18 cellular contexts compared by ENCODE assay signal in the genomic region with DNA sequence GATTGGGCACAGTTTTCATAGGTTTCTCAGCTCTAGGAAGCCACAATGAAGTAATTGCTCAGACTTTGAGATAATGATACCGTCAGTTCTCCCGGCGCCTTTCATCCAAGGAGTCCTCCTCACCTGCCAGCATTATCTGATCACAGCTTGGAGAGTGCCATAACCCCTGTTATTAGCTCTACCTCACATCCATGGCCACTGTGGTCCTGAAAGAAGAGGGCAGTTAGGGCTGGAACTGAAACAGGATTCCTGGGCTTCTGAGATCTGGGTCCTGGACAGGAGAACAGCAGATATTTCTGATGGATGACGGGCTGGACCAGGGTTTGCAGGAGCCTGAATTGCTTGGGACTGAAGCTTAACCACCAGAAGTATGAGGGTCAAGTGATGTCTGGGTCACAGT.
"Had no signal": no experiment of that assay in that cellular context is flagged by ENCODE, and none has a peak within 500 bp of the region (broad histone marks: within the 10 kb centered on the region; RNA-seq: fewer than 3 reads in every experiment).

No MANE protein-coding gene starts in this region.

- DNase-seq: activated CD4-positive, alpha-beta T cell treated with anti-CD3 and anti-CD28 coated beads for 1 hour; activated CD4-positive, alpha-beta T cell treated with anti-CD3 and anti-CD28 coated beads, Interleukin-2, amount 10 ng/mL, durations not matched to agents 7 days and 5 days; activated T-cell treated with anti-CD3 and anti-CD28 coated beads, Interleukin-2, amount 50 U/mL, for 4 hours; effector CD8-positive, alpha-beta T cell; erythroblast; glutamatergic neuron; left cardiac atrium; left ventricle myocardium superior; mucosa of descending colon; ovary; retina; stimulated activated CD4-positive, alpha-beta T cell treated with anti-CD3 and anti-CD28 coated beads, Interleukin-15, amount 100 ng/mL, for 24 hours; stimulated activated CD4-positive, alpha-beta T cell treated with anti-CD3 and anti-CD28 coated beads, Interleukin-2, amount 100 ng/mL, for 24 hours; stimulated activated naive B cell treated with anti-CD40 and anti-IgM and Interleukin-4, amounts not matched to agents 10 μg/mL and 1 μg/mL and 100 μg/mL, for 72 hours; upper lobe of right lung had no signal

- H3K4me1 ChIP-seq: prostate gland, upper lobe of right lung had no signal

- H3K27ac ChIP-seq: gastrocnemius medialis, neutrophil, ovary, prostate gland, upper lobe of right lung had no signal

- H3K9me3 ChIP-seq: gastrocnemius medialis, mucosa of descending colon, neutrophil, ovary, prostate gland, upper lobe of right lung had no signal

- H3K4me3 ChIP-seq: gastrocnemius medialis, mucosa of descending colon, ovary, prostate gland, upper lobe of right lung had no signal

- H3K36me3 ChIP-seq: gastrocnemius medialis, neutrophil, ovary, prostate gland, upper lobe of right lung had no signal

- H3K27me3 ChIP-seq: gastrocnemius medialis, neutrophil, ovary, upper lobe of right lung had no signal
